In genomic region chr3:37024092-37024491, GRCh38 we compare ENCODE assay signal across 10 cellular contexts. TPM values are rescaled to one million over a fixed set of nuclear protein-coding genes. Genes with fewer than 3 reads are reported as not detected.
DNase-seq lines count a peak whose midpoint lies in the region; ATAC-seq and TF ChIP-seq lines count a peak whose summit lies in the region.
"Had no signal": no experiment of that assay in that cellular context is flagged by ENCODE, and none has a peak within 500 bp of the region (broad histone marks: within the 10 kb centered on the region; RNA-seq: fewer than 3 reads in every experiment).

No MANE protein-coding gene starts in this region.

- peak; percentile 40 for ATAC-seq in GM18868 (IDR thresholded peaks at IDR 0.05; ENCODE audit: unreplicated experiment)
- peak; percentile 38 for ATAC-seq in foreskin keratinocyte

- no peaks in the 10 kb centered on the region for H3K27me3 ChIP-seq in foreskin keratinocyte

- no peak overlapping the region for H3K27ac ChIP-seq in foreskin keratinocyte

- H3K4me3 ChIP-seq in AG04449 (ENCODE audit: low read depth, low read length), result no peak overlapping the region

- in situ Hi-C loops in SK-MEL-5 (cut with HindIII; ENCODE audit: low pct_unique_long_range_greater_than_20kb, low sequenced_read_pairs), result no loop called here
- in situ Hi-C loops in ACHN (cut with HindIII; ENCODE audit: low pct_ligation_motif_present, low pct_unique_long_range_greater_than_20kb, low sequenced_read_pairs), result no loop called here

- no peak for DNase-seq in AG04449 (ENCODE audit: low read depth, low spot score)
- DNase-seq in SK-MEL-5 (ENCODE audit: low read depth, low spot score), result peak; percentile 7
- DNase-seq in foreskin keratinocyte, result no peak
- DNase-seq in foreskin melanocyte, result no peak
- DNase-seq in ACHN, result no peak
- DNase-seq in NCI-H526 (lab: John Stamatoyannopoulos, UW), result no peak
- no peak for DNase-seq in islet precursor cell
- DNase-seq: activated T-cell treated with anti-CD3 and anti-CD28 coated beads, Interleukin-2, amount 50 U/mL, for 48 hours; head of caudate nucleus had no signal

- CTCF ChIA-PET in AG04449 (lab: Yijun Ruan, JAX), result interaction anchor here (0.6 to 7.3 kb wide), 22 partner anchors 9 to 233 kb away, joined by 3 to 92 read pairs (median 4); partner anchors contain the start of genes EPM2AIP1 and MLH1

- H3K4me1 ChIP-seq in foreskin keratinocyte, result peaks cover under 1% of the 10 kb centered on the region

- POLR2A ChIA-PET in AG04449 (lab: Yijun Ruan, JAX), result no interaction called here

- TF ChIP-seq CTCF in AG04449 (IDR thresholded peaks at IDR 0.05; ENCODE audit: insufficient read depth, low read length, missing control alignments), result peak; percentile 17
- TF ChIP-seq CTCF in foreskin keratinocyte (conservative IDR thresholded peaks at IDR 0.05), result peak; percentile 51

RNA-seq across cellular contexts. Expression of gene MLH1, which starts 30.8 kb away (rescaled TPM):
- total RNA-seq in SK-MEL-5 (2014; rRNA removed; shearing (Covaris generic)), result 55.8 and 71.9 TPM in 2 replicates
- polyA plus RNA-seq in SK-MEL-5 (2015; cell fraction: cytosol; rRNA removed), result 42.6 and 50.4 TPM in 2 replicates
- 33.5 and 41.7 TPM in 2 replicates for polyA plus RNA-seq in SK-MEL-5 (2015; cell fraction: nucleus; rRNA removed)
- total RNA-seq in foreskin keratinocyte, result 54.5 and 59.9 TPM in 2 replicates
- 28.9 and 33.9 TPM in 2 replicates for polyA plus RNA-seq in foreskin keratinocyte

RNA-seq across cellular contexts. Expression of gene EPM2AIP1, which starts 31.2 kb away (rescaled TPM):
- 11.6 and 15.8 TPM in 2 replicates for total RNA-seq in SK-MEL-5 (2014; rRNA removed; shearing (Covaris generic))
- polyA plus RNA-seq in SK-MEL-5 (2015; cell fraction: cytosol; rRNA removed), result 6.4 and 9.5 TPM in 2 replicates
- 76.7 and 90.4 TPM in 2 replicates for polyA plus RNA-seq in SK-MEL-5 (2015; cell fraction: nucleus; rRNA removed)
- total RNA-seq in foreskin keratinocyte, result 5.1 and 6.1 TPM in 2 replicates
- 1.3 TPM in 2 replicates for polyA plus RNA-seq in foreskin keratinocyte
